ENCODE assay signal across 8 cellular contexts in genomic region chr18:26227051-26227672, GRCh38. TPM values are rescaled to one million over a fixed set of nuclear protein-coding genes. Genes with fewer than 3 reads are reported as not detected.
DNase-seq lines count a peak whose midpoint lies in the region; ATAC-seq and TF ChIP-seq lines count a peak whose summit lies in the region.

No MANE protein-coding gene starts in this region.

- H3K27me3 ChIP-seq in kidney epithelial cell (ENCODE audit: control insufficient read depth, insufficient read depth, low read length), result no peaks in the 10 kb centered on the region
- no peaks in the 10 kb centered on the region for H3K27me3 ChIP-seq in thyroid gland

- ATAC-seq in HG03520 (IDR thresholded peaks at IDR 0.05; ENCODE audit: unreplicated experiment) (peak; percentile 3), HG03439 (IDR thresholded peaks at IDR 0.05; ENCODE audit: unreplicated experiment) (no peak)

- H3K9me3 ChIP-seq in thyroid gland, result no peaks in the 10 kb centered on the region

- H3K4me3 Mint-ChIP-seq in activated naive CD8-positive, alpha-beta T cell treated with anti-CD3 and anti-CD28 coated beads for 36 hours, result peak overlapping the region; percentile 96

- peaks cover 7% of the 10 kb centered on the region in 2 donors for H3K4me1 ChIP-seq in thyroid gland

- peaks cover 33% of the 10 kb centered on the region for H3K4me1 Mint-ChIP-seq in activated naive CD8-positive, alpha-beta T cell treated with anti-CD3 and anti-CD28 coated beads for 36 hours

- peak overlapping the region; percentile 89 for H3K27ac Mint-ChIP-seq in activated naive CD8-positive, alpha-beta T cell treated with anti-CD3 and anti-CD28 coated beads for 36 hours

- 27 to 29% methylated on average over 18 of the region's 28 CpGs for WGBS in thyroid gland, 2 donors

- peaks cover 20% of the 10 kb centered on the region for H3K36me3 Mint-ChIP-seq in activated naive CD8-positive, alpha-beta T cell treated with anti-CD3 and anti-CD28 coated beads for 36 hours

- peak overlapping the region in 2 of 3 donors; percentile 45 to 64 for H3K27ac ChIP-seq in thyroid gland

- no peaks in the 10 kb centered on the region for H3K27me3 Mint-ChIP-seq in activated naive CD8-positive, alpha-beta T cell treated with anti-CD3 and anti-CD28 coated beads for 36 hours

- H3K36me3 ChIP-seq in kidney epithelial cell (ENCODE audit: control insufficient read depth, insufficient read depth, low read length) (no peaks in the 10 kb centered on the region), thyroid gland (no peaks in the 10 kb centered on the region)

- intact Hi-C loops in thyroid gland (cut with DNase I), result loop anchor here (10.0 kb wide), 1 partner anchor 132 kb away; the partner anchor contains the start of gene SS18

- no peak for TF ChIP-seq POLR2A in thyroid gland (IDR thresholded peaks at IDR 0.05)

- TF ChIP-seq CTCF in kidney epithelial cell (IDR thresholded peaks at IDR 0.05; ENCODE audit: insufficient read depth, low read length, poor library complexity, severe bottlenecking) (no peak), thyroid gland (IDR thresholded peaks at IDR 0.05) (no peak)

- DNase-seq in ELF-1 (ENCODE audit: low read depth, low spot score), result peak; percentile 62
- no peak for DNase-seq in activated naive CD8-positive, alpha-beta T cell treated with anti-CD3 and anti-CD28 coated beads for 36 hours
- DNase-seq in kidney epithelial cell (ENCODE audit: low read depth), result no peak
- DNase-seq in thyroid gland, result peak in 1 of 2 donors; percentile 10
- DNase-seq in NCI-H128 (lab: John Stamatoyannopoulos, UW; ENCODE audit: unreplicated experiment), result no peak
- DNase-seq in COR-L47 (lab: John Stamatoyannopoulos, UW), result no peak

- H3K9me3 Mint-ChIP-seq in activated naive CD8-positive, alpha-beta T cell treated with anti-CD3 and anti-CD28 coated beads for 36 hours, result peaks cover 2% of the 10 kb centered on the region

- peak overlapping the region; percentile 87 for H3K4me3 ChIP-seq in kidney epithelial cell (ENCODE audit: low read depth, low read length)
- H3K4me3 ChIP-seq in thyroid gland (replicated peaks in 1 of 3), result peak overlapping the region; percentile 72 to 91 (median 81)

RNA-seq across cellular contexts. Expression of gene TAF4B, which starts 0.9 kb away (rescaled TPM):
- total RNA-seq in activated naive CD8-positive, alpha-beta T cell treated with anti-CD3 and anti-CD28 coated beads for 36 hours, result 10 to 100 TPM; 20.2 to 20.6 TPM
- total RNA-seq in kidney epithelial cell (6.9 and 9.5 TPM in 2 replicates), thyroid gland (10 to 100 TPM in 2 of 4 donors, 1 to 10 TPM in 2; 8.7 to 12.7 (median 9.8) TPM)
